1 cellular context compared by ENCODE assay signal in genomic region chr13:70108276-70108845, GRCh38.
TF ChIP-seq lines count a peak whose summit lies in the region.

TSS of gene KLHL1 (minus strand) at chr13:70108452. CDS start at chr13:70107699, 753 bp downstream.

TF ChIP-seq in H1, 55 proteins besides CTCF, POLR2A, EP300 and RAD21:
- TF ChIP-seq EZH2 (IDR thresholded peaks at IDR 0.05; ENCODE audit: low read depth, low read length, severe bottlenecking) (no peak), SUZ12 (IDR thresholded peaks at IDR 0.05; ENCODE audit: low read length) (no peak), FOSL1 (IDR thresholded peaks at IDR 0.05; ENCODE audit: insufficient read depth, low read depth, low read length) (no peak), BACH1 (IDR thresholded peaks at IDR 0.05; ENCODE audit: low read length) (no peak), SIX5 (IDR thresholded peaks at IDR 0.05; ENCODE audit: low read depth, low read length) (no peak), CBX5 (IDR thresholded peaks at IDR 0.05; ENCODE audit: low read depth, low read length) (no peak), BRCA1 (IDR thresholded peaks at IDR 0.05; ENCODE audit: low read depth, low read length) (no peak), USF2 (IDR thresholded peaks at IDR 0.05; ENCODE audit: low read length) (no peak), NRF1 (IDR thresholded peaks at IDR 0.05; ENCODE audit: low read depth, low read length) (no peak), JUN (IDR thresholded peaks at IDR 0.05; ENCODE audit: low read depth, low read length) (no peak), KDM4A (IDR thresholded peaks at IDR 0.05; ENCODE audit: low read depth, low read length, severe bottlenecking) (no peak), BCL11A (IDR thresholded peaks at IDR 0.05; ENCODE audit: low read depth in 2 of 2, low read length in 2 of 2) (no peak), SIRT6 (IDR thresholded peaks at IDR 0.05; ENCODE audit: low read length) (no peak), SRF (IDR thresholded peaks at IDR 0.05; ENCODE audit: low read depth, low read length) (no peak), CEBPB (IDR thresholded peaks at IDR 0.05; ENCODE audit: low read depth, low read length) (no peak), GABPA (IDR thresholded peaks at IDR 0.05; ENCODE audit: borderline replicate concordance, insufficient read depth, low read length) (no peak), TCF12 (IDR thresholded peaks at IDR 0.05; ENCODE audit: low read depth, low read length) (no peak), MAX (IDR thresholded peaks at IDR 0.05) (no peak), KDM1A (IDR thresholded peaks at IDR 0.05; ENCODE audit: borderline replicate concordance, low read length) (no peak)
TF ChIP-seq in H1: peak in this region for 0.
